13 cellular contexts compared by ENCODE assay signal in the genomic region with DNA sequence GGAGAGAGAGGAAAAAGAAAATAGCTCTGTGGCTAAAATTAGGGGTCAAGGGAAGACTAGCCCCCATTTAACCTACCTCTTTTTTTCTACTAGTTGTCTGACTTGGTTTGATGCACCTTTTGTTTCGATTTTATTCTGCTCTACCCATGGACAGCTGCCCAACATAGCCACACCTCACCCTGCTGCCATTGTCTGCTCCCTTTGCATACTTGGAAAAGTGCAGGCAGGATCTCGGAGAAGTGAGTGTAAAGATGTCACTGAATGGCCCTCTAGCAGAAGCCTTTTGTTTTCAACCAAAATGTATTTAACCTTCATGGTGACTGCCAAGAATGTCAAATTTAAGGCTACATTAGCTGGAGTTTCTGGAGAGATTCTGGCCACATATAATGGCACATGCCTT.
DNase-seq lines count a peak whose midpoint lies in the region; ATAC-seq and TF ChIP-seq lines count a peak whose summit lies in the region.
"Had no signal": no experiment of that assay in that cellular context is flagged by ENCODE, and none has a peak within 500 bp of the region (broad histone marks: within the 10 kb centered on the region; RNA-seq: fewer than 3 reads in every experiment).

No MANE protein-coding gene starts in this region.

- H3K4me1 ChIP-seq in SK-N-SH (ENCODE audit: control insufficient read depth in 1 of 2, insufficient read depth in 2 of 2, low read depth in 1 of 2, low read length in 1 of 2): peaks cover 9 to 44% of the 10 kb centered on the region in 2 experiments; a peak in 3 of 4 replicates
- H3K4me1 ChIP-seq in iPS-20b (ENCODE audit: insufficient read depth, low read length): peaks cover 13% of the 10 kb centered on the region; the same call in 1 of the 2 replicates
- H3K4me1 ChIP-seq in naive thymus-derived CD4-positive, alpha-beta T cell (ENCODE audit: control insufficient read depth in 2 of 2, insufficient read depth in 2 of 2, low read length in 2 of 2): no peaks in the 10 kb centered on the region

- H3K36me3 ChIP-seq in SK-N-SH (replicated peaks in 1 of 2; ENCODE audit: control insufficient read depth in 1 of 2, insufficient read depth in 2 of 2, low read length in 1 of 2): no peaks in the 10 kb centered on the region
- H3K36me3 ChIP-seq in iPS-20b (ENCODE audit: insufficient read depth, low read depth, low read length): no peaks in the 10 kb centered on the region
- H3K36me3 ChIP-seq in naive thymus-derived CD4-positive, alpha-beta T cell (ENCODE audit: control insufficient read depth in 2 of 3, insufficient read depth in 3 of 3, low read length in 3 of 3): no peaks in the 10 kb centered on the region
- H3K36me3 ChIP-seq: Peyer's patch had no signal

- H3K9me3 ChIP-seq in SK-N-SH (no peaks in the 10 kb centered on the region), iPS-20b (ENCODE audit: insufficient read depth, low read depth, low read length) (no peaks in the 10 kb centered on the region)
- H3K9me3 ChIP-seq in naive thymus-derived CD4-positive, alpha-beta T cell (ENCODE audit: control insufficient read depth in 2 of 3, low read length in 3 of 3): no peaks in the 10 kb centered on the region
- H3K9me3 ChIP-seq: Peyer's patch had no signal

- H3K4me3 Mint-ChIP-seq in activated B cell treated with CpG ODN at 0.5 μM for 24 hours: no peak overlapping the region
- H3K4me3 Mint-ChIP-seq in naive thymus-derived CD4-positive, alpha-beta T cell: no peak overlapping the region
- no peak overlapping the region for H3K4me3 Mint-ChIP-seq in Calu3 (ENCODE audit: low read depth, unreplicated experiment)
- H3K4me3 Mint-ChIP-seq: activated naive CD4-positive, alpha-beta T cell treated with anti-CD3 and anti-CD28 coated beads, Interleukin-2, amount 50 U/mL, for 24 hours had no signal

- H3K79me2 ChIP-seq in SK-N-SH (ENCODE audit: insufficient read depth): no peaks in the 10 kb centered on the region

- H3K27me3 ChIP-seq in SK-N-SH (ENCODE audit: insufficient read depth): no peaks in the 10 kb centered on the region
- H3K27me3 ChIP-seq in iPS-20b (ENCODE audit: insufficient read depth, low read length): peaks cover 5% of the 10 kb centered on the region; the same call in 1 of the 2 replicates
- H3K27me3 ChIP-seq in naive thymus-derived CD4-positive, alpha-beta T cell (ENCODE audit: control insufficient read depth in 2 of 2, insufficient read depth in 2 of 2, low read length in 2 of 2): no peaks in the 10 kb centered on the region
- H3K27me3 ChIP-seq: Peyer's patch had no signal

- H2AFZ ChIP-seq in SK-N-SH (ENCODE audit: low read depth): no peak overlapping the region

- TF ChIP-seq CTCF in SK-N-SH (IDR thresholded peaks at IDR 0.05) (no peak), activated B cell treated with CpG ODN at 0.5 μM for 24 hours (IDR thresholded peaks at IDR 0.05) (no peak), Calu3 (IDR thresholded peaks at IDR 0.05; ENCODE audit: unreplicated experiment) (no peak)

- no peak overlapping the region for H3K4me2 ChIP-seq in SK-N-SH

- no peaks in the 10 kb centered on the region for H3K9me2 ChIP-seq in SK-N-SH

- no peak for TF ChIP-seq RAD21 in SK-N-SH (IDR thresholded peaks at IDR 0.05; ENCODE audit: low read length)

- in situ Hi-C loops in KBM-7 (cut with MboI; ENCODE audit: low pct_unique_long_range_greater_than_20kb, low sequenced_read_pairs): no loop called here

- H3K9ac ChIP-seq in SK-N-SH (no peak overlapping the region), iPS-20b (ENCODE audit: low read depth, low read length) (no peak overlapping the region; the same call in 1 of the 2 replicates)

- ATAC-seq in SK-N-SH treated with all-trans-retinoic acid at 6 μM for 48 hours (no peak), activated B cell treated with CpG ODN at 0.5 μM for 24 hours (ENCODE audit: low read depth) (no peak)
- no peak for ATAC-seq in naive thymus-derived CD4-positive, alpha-beta T cell

- CTCF ChIA-PET in SK-N-SH (lab: Yijun Ruan, JAX) (interaction anchor here (0.6 to 1.4 kb wide), 6 partner anchors 17 to 799 kb away, joined by 3 to 5 read pairs (median 4); partner anchors contain the start of gene SETBP1), activated B cell treated with CpG ODN at 0.5 μM for 24 hours (lab: Charles Lee) (interaction anchor here (0.8 kb wide), 1 partner anchor 10 kb away, joined by 3 read pairs; no protein-coding TSS in a partner anchor), Calu3 (lab: Charles Lee) (no interaction called here)
- CTCF ChIA-PET in naive thymus-derived CD4-positive, alpha-beta T cell (lab: Charles Lee): no interaction called here

- H3K27ac Mint-ChIP-seq in activated B cell treated with CpG ODN at 0.5 μM for 24 hours (peak overlapping the region; percentile 27), Calu3 (ENCODE audit: unreplicated experiment) (no peak overlapping the region)
- H3K27ac Mint-ChIP-seq in naive thymus-derived CD4-positive, alpha-beta T cell: no peak overlapping the region
- H3K27ac Mint-ChIP-seq: activated naive CD4-positive, alpha-beta T cell treated with anti-CD3 and anti-CD28 coated beads, Interleukin-2, amount 50 U/mL, for 24 hours had no signal

- no TSS peak for BruUV-seq in Calu3 (replicated peaks; lab: Mats Ljungman, UMichigan)

- H3F3A ChIP-seq in SK-N-SH (replicated peaks; ENCODE audit: insufficient read depth): no peaks in the 10 kb centered on the region

- H3K9me3 Mint-ChIP-seq in activated B cell treated with CpG ODN at 0.5 μM for 24 hours (no peaks in the 10 kb centered on the region), Calu3 (ENCODE audit: low read depth, unreplicated experiment) (no peaks in the 10 kb centered on the region)
- H3K9me3 Mint-ChIP-seq in naive thymus-derived CD4-positive, alpha-beta T cell: no peaks in the 10 kb centered on the region
- H3K9me3 Mint-ChIP-seq: activated naive CD4-positive, alpha-beta T cell treated with anti-CD3 and anti-CD28 coated beads, Interleukin-2, amount 50 U/mL, for 24 hours had no signal

- intact Hi-C loops in activated B cell treated with CpG ODN at 0.5 μM for 24 hours (cut with micrococcal nuclease): loop anchor here (1.0 kb wide), 1 partner anchor 8 kb away; no protein-coding TSS in a partner anchor
- intact Hi-C loops in naive thymus-derived CD4-positive, alpha-beta T cell (cut with micrococcal nuclease): no loop called here
- intact Hi-C loops in Calu3 (cut with micrococcal nuclease; ENCODE audit: unreplicated experiment): no loop called here

- no peak for TF ChIP-seq EP300 in SK-N-SH (IDR thresholded peaks at IDR 0.05; ENCODE audit: borderline replicate concordance in 1 of 2, low read depth in 1 of 2, low read length in 1 of 2)

- peak; percentile 10 for DNase-seq in SK-N-SH
- DNase-seq in activated B cell treated with CpG ODN at 0.5 μM for 24 hours: no peak
- no peak for DNase-seq in naive thymus-derived CD4-positive, alpha-beta T cell
- no peak for DNase-seq in KBM-7
- DNase-seq in Calu3: no peak
- DNase-seq: activated CD4-positive, CD25-positive, alpha-beta regulatory T cell treated with anti-CD3 and anti-CD28 coated beads, Interleukin-2, amount 50 U/mL, for 72 hours; activated CD8-positive, alpha-beta memory T cell treated with anti-CD3 and anti-CD28 coated beads, Interleukin-2, amount 50 U/mL, for 4 hours; left ventricle myocardium superior; Peyer's patch had no signal

- H3K27ac ChIP-seq in SK-N-SH (ENCODE audit: low read depth in 2 of 2, low read length in 1 of 2): peak overlapping the region in 1 of 2 experiments; percentile 84; a peak in 2 of 4 replicates
- H3K27ac ChIP-seq in iPS-20b (ENCODE audit: low read length): no peak overlapping the region
- H3K27ac ChIP-seq in temporal lobe (ENCODE audit: low read depth, low read length): peak overlapping the region; percentile 72
- H3K27ac ChIP-seq in naive thymus-derived CD4-positive, alpha-beta T cell (ENCODE audit: low read depth, low read length): no peak overlapping the region

- POLR2A ChIA-PET in SK-N-SH (lab: Yijun Ruan, JAX) (interaction anchor here (0.8 kb wide), 1 partner anchor 60 kb away, joined by 3 read pairs; no protein-coding TSS in a partner anchor), activated B cell treated with CpG ODN at 0.5 μM for 24 hours (lab: Charles Lee) (interaction anchor here (0.7 to 1.5 kb wide), 5 partner anchors 12 to 109 kb away, joined by 3 to 5 read pairs (median 3); no protein-coding TSS in a partner anchor)
- POLR2A ChIA-PET in naive thymus-derived CD4-positive, alpha-beta T cell (lab: Charles Lee): no interaction called here

- peaks cover 72% of the 10 kb centered on the region for H3K4me1 Mint-ChIP-seq in activated B cell treated with CpG ODN at 0.5 μM for 24 hours
- H3K4me1 Mint-ChIP-seq in naive thymus-derived CD4-positive, alpha-beta T cell: peaks cover 0 to 4% (median 0%) of the 10 kb centered on the region in 7 donors
- no peaks in the 10 kb centered on the region for H3K4me1 Mint-ChIP-seq in Calu3 (ENCODE audit: low read depth, unreplicated experiment)
- H3K4me1 Mint-ChIP-seq: activated naive CD4-positive, alpha-beta T cell treated with anti-CD3 and anti-CD28 coated beads, Interleukin-2, amount 50 U/mL, for 24 hours had no signal

- 65% methylated on average over 2 of the region's 2 CpGs for WGBS in SK-N-SH (ENCODE audit: low lambda C conversion rate)

- H3K27me3 Mint-ChIP-seq in activated B cell treated with CpG ODN at 0.5 μM for 24 hours (no peaks in the 10 kb centered on the region), Calu3 (ENCODE audit: unreplicated experiment) (no peaks in the 10 kb centered on the region)
- H3K27me3 Mint-ChIP-seq in naive thymus-derived CD4-positive, alpha-beta T cell: peaks cover 0 to 77% (median 5%) of the 10 kb centered on the region in 5 donors

- no peak overlapping the region for H3K4me3 ChIP-seq in SK-N-SH (ENCODE audit: low read depth in 2 of 2, low read length in 1 of 2)
- H3K4me3 ChIP-seq in iPS-20b (ENCODE audit: low read length): peak overlapping the region; percentile 41; the same call in 1 of the 2 replicates
- no peak overlapping the region for H3K4me3 ChIP-seq in naive thymus-derived CD4-positive, alpha-beta T cell (ENCODE audit: low read length)
- H3K4me3 ChIP-seq: Peyer's patch had no signal

- H3K36me3 Mint-ChIP-seq in activated B cell treated with CpG ODN at 0.5 μM for 24 hours (ENCODE audit: low read depth) (peaks cover 32% of the 10 kb centered on the region), Calu3 (ENCODE audit: insufficient read depth, unreplicated experiment) (no peaks in the 10 kb centered on the region)
- peaks cover 0 to 7% (median 0%) of the 10 kb centered on the region in 5 donors for H3K36me3 Mint-ChIP-seq in naive thymus-derived CD4-positive, alpha-beta T cell
- H3K36me3 Mint-ChIP-seq: activated naive CD4-positive, alpha-beta T cell treated with anti-CD3 and anti-CD28 coated beads, Interleukin-2, amount 50 U/mL, for 24 hours had no signal

- H4K20me1 ChIP-seq in SK-N-SH (ENCODE audit: insufficient read depth): no peaks in the 10 kb centered on the region

TF ChIP-seq in SK-N-SH, 30 proteins besides CTCF, POLR2A, EP300 and RAD21 (continues in another document):
- TF ChIP-seq GABPA (IDR thresholded peaks at IDR 0.05; ENCODE audit: low read depth): no peak
- no peak for TF ChIP-seq RFX5 (IDR thresholded peaks at IDR 0.05; ENCODE audit: low read length)
- no peak for TF ChIP-seq TEAD4 (IDR thresholded peaks at IDR 0.05; ENCODE audit: borderline replicate concordance, insufficient read depth)

TF ChIP-seq in SK-N-SH treated with all-trans-retinoic acid at 6 μM for 48 hours, 23 proteins besides CTCF, POLR2A, EP300 and RAD21 (continues in another document):
- TF ChIP-seq OSR1 (CRISPR knock-in tag; IDR thresholded peaks at IDR 0.05) (no peak), PPARA (CRISPR knock-in tag; IDR thresholded peaks at IDR 0.05; ENCODE audit: borderline replicate concordance) (no peak)

Comparison
In these comparisons a context has a peak if more than half of its experiments do, and no peak if none do; other contexts are left out.
1. CTCF ChIA-PET loops: an anchor here in SK-N-SH (0.6 to 1.4 kb wide) and activated B cell treated with CpG ODN at 0.5 μM for 24 hours (0.8 kb wide); none called in naive thymus-derived CD4-positive, alpha-beta T cell and Calu3.